In the genomic region with DNA sequence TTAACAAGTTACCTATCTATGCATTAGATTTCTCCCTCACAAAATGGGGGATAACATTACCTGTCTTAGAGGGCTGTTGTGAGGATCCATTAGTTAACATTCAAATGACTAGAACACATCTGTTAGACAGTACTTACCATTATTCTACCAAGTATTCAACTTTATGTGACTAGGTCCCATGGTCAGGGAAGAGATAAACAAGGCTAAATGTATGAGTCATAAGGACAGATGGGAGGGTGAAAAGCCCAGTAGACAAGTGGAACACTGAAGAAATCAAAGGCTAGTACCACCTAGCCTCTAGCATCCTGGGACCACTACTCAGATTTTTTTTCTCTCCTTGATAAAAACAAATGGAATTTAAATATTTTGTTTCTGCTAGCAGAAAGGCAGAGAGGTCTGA, we compare ENCODE assay signal across 19 cellular contexts. TPM values are rescaled to one million over a fixed set of nuclear protein-coding genes. Genes with fewer than 3 reads are reported as not detected.
DNase-seq lines count a peak whose midpoint lies in the region; ATAC-seq, FAIRE-seq and TF ChIP-seq lines count a peak whose summit lies in the region.
"Had no signal": no experiment of that assay in that cellular context is flagged by ENCODE, and none has a peak within 500 bp of the region (broad histone marks: within the 10 kb centered on the region; RNA-seq: fewer than 3 reads in every experiment).

No MANE protein-coding gene starts in this region.

- peaks cover 33% of the 10 kb centered on the region for H3K36me3 ChIP-seq in H7 (replicated peaks; ENCODE audit: control insufficient read depth, insufficient read depth, low read length)
- H3K36me3 ChIP-seq: ovary had no signal

- TF ChIP-seq CTCF in A549 (IDR thresholded peaks at IDR 0.05) (no peak), foreskin fibroblast (IDR thresholded peaks at IDR 0.05; ENCODE audit: low read depth, low read length) (no peak)

- CTCF ChIA-PET in A549 (lab: Yijun Ruan, JAX): interaction anchor here (1.5 to 5.6 kb wide), 3 partner anchors 9 to 27 kb away, joined by 5 to 34 read pairs (median 8); a partner anchor contains a TSS

- TF ChIP-seq POLR2A in A549 (IDR thresholded peaks at IDR 0.05; ENCODE audit: low read length): no peak

- H3K4me2 ChIP-seq in A549: no peak overlapping the region

- no peak overlapping the region for H3K27ac ChIP-seq in A549
- H3K27ac ChIP-seq: colonic mucosa, ovary, upper lobe of right lung had no signal

- H3K4me3 ChIP-seq in A549: no peak overlapping the region
- H3K4me3 ChIP-seq in foreskin fibroblast (ENCODE audit: low read depth in 1 of 2, low read length in 2 of 2): no peak overlapping the region
- H3K4me3 ChIP-seq in H7 (ENCODE audit: insufficient read depth, low read depth, low read length): no peak overlapping the region
- H3K4me3 ChIP-seq: colonic mucosa, ovary, skin epidermis, upper lobe of right lung had no signal

- POLR2A ChIA-PET in A549 (lab: Yijun Ruan, JAX): no interaction called here

- H3K27me3 ChIP-seq in H7 (ENCODE audit: control insufficient read depth, insufficient read depth, low read length): no peaks in the 10 kb centered on the region
- H3K27me3 ChIP-seq: colonic mucosa, ovary, upper lobe of right lung had no signal

- TF ChIP-seq EP300 in A549 (IDR thresholded peaks at IDR 0.05): no peak

- H3K9me3 ChIP-seq in A549: no peaks in the 10 kb centered on the region
- H3K9me3 ChIP-seq: colonic mucosa, ovary, upper lobe of right lung had no signal

- FAIRE-seq in A549 (lab: Jason Lieb, UNC): no peak

- peaks cover 16% of the 10 kb centered on the region for H3K4me1 ChIP-seq in A549
- H3K4me1 ChIP-seq: colonic mucosa, upper lobe of right lung had no signal

- ATAC-seq in A549 (peak in 1 of 2 experiments; percentile 20; a peak in 1 of 6 replicates), HG03432 (IDR thresholded peaks at IDR 0.05; ENCODE audit: unreplicated experiment) (no peak)
- ATAC-seq: left lobe of liver, upper lobe of right lung had no signal

- no peak for DNase-seq in A549 (ENCODE audit: low read depth in 1 of 2, low spot score in 1 of 2)
- DNase-seq in ELR (ENCODE audit: low read depth): peak; percentile 73
- DNase-seq in amniotic epithelial cell (ENCODE audit: low read depth): peak; percentile 69
- DNase-seq in foreskin fibroblast: peak; percentile 43 to 74
- no peak for DNase-seq in H7
- DNase-seq in NCI-H524 (lab: John Stamatoyannopoulos, UW): no peak
- no peak for DNase-seq in inferior parietal cortex (ENCODE audit: extremely low spot score)
- DNase-seq: activated CD4-positive, alpha-beta T cell treated with anti-CD3 and anti-CD28 coated beads for 48 hours; colonic mucosa; DMS 273 treated with DMSO at 0.1 percent for 48 hours; Karpas-422; NCI-H1436 treated with DMSO at 0.1 percent for 48 hours; ovary; SIG-M5; upper lobe of right lung had no signal

- TF ChIP-seq RAD21 in A549 (conservative IDR thresholded peaks at IDR 0.05 in 1 of 2, IDR thresholded peaks at IDR 0.05 in 1 of 2): no peak

TF ChIP-seq in A549, 52 proteins besides CTCF, POLR2A, EP300 and RAD21:
- no peak for TF ChIP-seq FOSL2 (IDR thresholded peaks at IDR 0.05)
- peak; percentile 50; the same call in 1 of the 2 replicates for TF ChIP-seq FOSL2 (CRISPR knock-in tag; IDR thresholded peaks at IDR 0.05)
- no peak for TF ChIP-seq RCOR1 (IDR thresholded peaks at IDR 0.05; ENCODE audit: low read depth, low read length)
TF ChIP-seq in A549: peak in this region for 1.

RNA-seq across cellular contexts. Expression of a gene that starts 9.0 kb away (rescaled TPM):
- polyA plus RNA-seq in A549 (2011; rRNA removed): not detected in 2 replicates
- not detected in 2 replicates for polyA plus RNA-seq in A549 (2012; cell fraction: cytosol; rRNA removed)
- 0.24 and 0.26 TPM in 2 replicates for polyA plus RNA-seq in A549 (2012; cell fraction: nucleus; rRNA removed)
- polyA plus RNA-seq in A549 (2017; fragmentation: RNase III; extraction: RNeasy Plus Mini Kit Qiagen cat#74134 plus additional on column Dnase treatment): not detected in 3 replicates
- polyA minus RNA-seq in A549 (2011; rRNA and poly(A)+ RNA removed): 0.58 TPM in 1 of 2 replicates, not detected in the other
- not detected in 2 replicates for total RNA-seq in H7 (2014; rRNA removed; shearing (Covaris generic))
- total RNA-seq: B cell, colonic mucosa, left lobe of liver, upper lobe of right lung had no signal
- polyA plus RNA-seq: ovary had no signal

RNA-seq across cellular contexts. Expression of a gene that starts 12.6 kb away (rescaled TPM):
- polyA plus RNA-seq in A549 (2011; rRNA removed) (12.4 and 16.9 TPM in 2 replicates), A549 (2017; fragmentation: RNase III; extraction: RNeasy Plus Mini Kit Qiagen cat#74134 plus additional on column Dnase treatment) (23.0 to 32.5 TPM (median 29.0 TPM) in 3 replicates)
- polyA plus RNA-seq in A549 (2012; cell fraction: cytosol; rRNA removed): 17.2 and 23.4 TPM in 2 replicates
- 24.1 and 24.6 TPM in 2 replicates for polyA plus RNA-seq in A549 (2012; cell fraction: nucleus; rRNA removed)
- 11.4 and 11.5 TPM in 2 replicates for polyA minus RNA-seq in A549 (2011; rRNA and poly(A)+ RNA removed)
- total RNA-seq in H7 (2014; rRNA removed; shearing (Covaris generic)): 106 and 120 TPM in 2 replicates

RNA-seq across cellular contexts. Expression of a gene that starts 24.0 kb away (rescaled TPM):
- 7.2 and 7.5 TPM in 2 replicates for polyA plus RNA-seq in A549 (2011; rRNA removed)
- 12.3 and 13.1 TPM in 2 replicates for polyA plus RNA-seq in A549 (2012; cell fraction: cytosol; rRNA removed)
- polyA plus RNA-seq in A549 (2012; cell fraction: nucleus; rRNA removed): 23.9 and 26.7 TPM in 2 replicates
- polyA plus RNA-seq in A549 (2017; fragmentation: RNase III; extraction: RNeasy Plus Mini Kit Qiagen cat#74134 plus additional on column Dnase treatment): 5.7 to 6.3 TPM (median 6.3 TPM) in 3 replicates
- polyA minus RNA-seq in A549 (2011; rRNA and poly(A)+ RNA removed): 6.4 TPM in 2 replicates
- 2.3 and 3.1 TPM in 2 replicates for total RNA-seq in H7 (2014; rRNA removed; shearing (Covaris generic))

RNA-seq across cellular contexts. Expression of a gene that starts 25.5 kb away (rescaled TPM):
- polyA plus RNA-seq in A549 (2011; rRNA removed): 25.6 and 38.0 TPM in 2 replicates
- 23.1 and 30.8 TPM in 2 replicates for polyA plus RNA-seq in A549 (2012; cell fraction: cytosol; rRNA removed)
- 104 and 114 TPM in 2 replicates for polyA plus RNA-seq in A549 (2012; cell fraction: nucleus; rRNA removed)
- polyA plus RNA-seq in A549 (2017; fragmentation: RNase III; extraction: RNeasy Plus Mini Kit Qiagen cat#74134 plus additional on column Dnase treatment): 46.4 to 51.5 TPM (median 48.7 TPM) in 3 replicates
- 28.4 and 34.6 TPM in 2 replicates for polyA minus RNA-seq in A549 (2011; rRNA and poly(A)+ RNA removed)
- total RNA-seq in H7 (2014; rRNA removed; shearing (Covaris generic)): 216 and 232 TPM in 2 replicates

RNA-seq across cellular contexts. Expression of a gene that starts 30.0 kb away (rescaled TPM):
- 528 and 530 TPM in 2 replicates for polyA plus RNA-seq in A549 (2011; rRNA removed)
- 604 and 615 TPM in 2 replicates for polyA plus RNA-seq in A549 (2012; cell fraction: cytosol; rRNA removed)
- polyA plus RNA-seq in A549 (2012; cell fraction: nucleus; rRNA removed): 460 and 483 TPM in 2 replicates
- polyA plus RNA-seq in A549 (2017; fragmentation: RNase III; extraction: RNeasy Plus Mini Kit Qiagen cat#74134 plus additional on column Dnase treatment): 804 to 909 TPM (median 824 TPM) in 3 replicates
- 437 and 471 TPM in 2 replicates for polyA minus RNA-seq in A549 (2011; rRNA and poly(A)+ RNA removed)
- 826 and 946 TPM in 2 replicates for total RNA-seq in H7 (2014; rRNA removed; shearing (Covaris generic))

Comparison
In these comparisons a context has a peak if more than half of its experiments do, and no peak if none do; other contexts are left out.
1. DNase-seq: peak in ELR (single experiment), amniotic epithelial cell (single experiment) and foreskin fibroblast (2 of 2); none in A549 (0 of 2), H7 (single experiment), NCI-H524 (0 of 2) and inferior parietal cortex (single experiment).